Comparison of ENCODE assay signal across 1 cellular context in the genomic region with DNA sequence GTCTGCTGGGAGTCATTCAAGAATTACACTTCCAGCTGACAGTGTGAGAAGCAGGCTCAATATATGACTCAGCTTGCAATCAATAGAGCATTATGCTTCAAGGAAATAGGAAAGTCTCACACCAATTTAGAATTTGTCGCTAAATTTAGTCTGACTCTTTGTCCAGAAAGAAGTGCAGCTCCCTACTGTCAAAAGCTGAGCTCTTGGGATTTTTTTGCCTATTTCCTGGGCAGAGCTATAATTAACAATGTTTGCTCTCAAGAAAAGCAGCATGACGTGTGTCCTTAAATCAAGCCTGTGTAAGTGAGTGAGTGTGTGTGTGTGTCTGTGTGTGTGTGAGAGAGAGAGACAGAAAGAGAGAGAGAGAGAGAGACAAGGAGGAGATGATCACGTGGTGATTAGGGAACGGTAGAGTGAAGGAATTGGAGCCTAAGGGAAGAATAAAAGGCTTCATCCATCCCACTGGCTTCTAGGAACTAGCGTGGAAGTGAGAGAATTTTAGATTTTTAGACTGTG.
TF ChIP-seq lines count a peak whose summit lies in the region.

No MANE protein-coding gene starts in this region.

TF ChIP-seq in SK-N-SH treated with all-trans-retinoic acid at 6 μM for 48 hours, 23 proteins besides CTCF, POLR2A, EP300 and RAD21 (continued from another document):
- TF ChIP-seq, protein P1, sequence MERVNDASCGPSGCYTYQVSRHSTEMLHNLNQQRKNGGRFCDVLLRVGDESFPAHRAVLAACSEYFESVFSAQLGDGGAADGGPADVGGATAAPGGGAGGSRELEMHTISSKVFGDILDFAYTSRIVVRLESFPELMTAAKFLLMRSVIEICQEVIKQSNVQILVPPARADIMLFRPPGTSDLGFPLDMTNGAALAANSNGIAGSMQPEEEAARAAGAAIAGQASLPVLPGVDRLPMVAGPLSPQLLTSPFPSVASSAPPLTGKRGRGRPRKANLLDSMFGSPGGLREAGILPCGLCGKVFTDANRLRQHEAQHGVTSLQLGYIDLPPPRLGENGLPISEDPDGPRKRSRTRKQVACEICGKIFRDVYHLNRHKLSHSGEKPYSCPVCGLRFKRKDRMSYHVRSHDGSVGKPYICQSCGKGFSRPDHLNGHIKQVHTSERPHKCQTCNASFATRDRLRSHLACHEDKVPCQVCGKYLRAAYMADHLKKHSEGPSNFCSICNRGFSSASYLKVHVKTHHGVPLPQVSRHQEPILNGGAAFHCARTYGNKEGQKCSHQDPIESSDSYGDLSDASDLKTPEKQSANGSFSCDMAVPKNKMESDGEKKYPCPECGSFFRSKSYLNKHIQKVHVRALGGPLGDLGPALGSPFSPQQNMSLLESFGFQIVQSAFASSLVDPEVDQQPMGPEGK (CRISPR knock-in tag; IDR thresholded peaks at IDR 0.05; ENCODE audit: borderline replicate concordance) = no peak
